ENCODE assay signal across 20 cellular contexts in the genomic region with DNA sequence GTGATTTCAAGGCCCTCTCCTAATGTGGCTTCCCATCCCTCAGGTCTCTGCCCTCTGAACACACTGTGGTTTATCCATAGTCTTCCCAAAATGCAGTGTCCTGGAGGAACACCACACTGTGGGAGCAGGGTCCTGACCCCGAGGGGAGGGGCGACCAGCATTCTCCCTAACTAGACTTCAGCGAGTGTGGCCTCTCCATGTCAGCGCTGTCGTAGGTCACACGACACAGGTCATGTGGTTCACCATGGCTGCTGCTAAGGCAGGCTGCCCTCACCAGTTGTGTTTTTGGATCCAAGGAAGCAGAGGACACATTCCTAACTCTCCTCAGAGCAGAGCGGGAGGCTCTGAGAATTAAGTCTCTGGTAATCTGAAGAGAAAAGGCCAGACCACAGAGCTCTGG.
DNase-seq lines count a peak whose midpoint lies in the region; ATAC-seq and TF ChIP-seq lines count a peak whose summit lies in the region.
"Had no signal": no experiment of that assay in that cellular context is flagged by ENCODE, and none has a peak within 500 bp of the region (broad histone marks: within the 10 kb centered on the region; RNA-seq: fewer than 3 reads in every experiment).

No MANE protein-coding gene starts in this region.

- no peak for ATAC-seq in stimulated activated naive B cell treated with anti-CD40 and anti-IgM and Interleukin-4, amounts not matched to agents 10 μg/mL and 1 μg/mL and 100 μg/mL, for 72 hours (replicated peaks)
- ATAC-seq in HG03196 (IDR thresholded peaks at IDR 0.05; ENCODE audit: unreplicated experiment) = no peak
- ATAC-seq: esophagus mucosa, HepG2 had no signal

- DNase-seq in T-helper 2 cell treated with Interferon-gamma antibody and Interleukin-4, amounts not matched to agents 5 μg/mL and 100 μg/mL, for 36 hours (ENCODE audit: low spot score) = no peak
- DNase-seq in T-helper 2 cell (no peak), brain microvascular endothelial cell (no peak), CD1c-positive myeloid dendritic cell (ENCODE audit: extremely low spot score) (no peak)
- no peak for DNase-seq in stimulated activated naive B cell treated with anti-CD40 and anti-IgM and Interleukin-4, amounts not matched to agents 10 μg/mL and 1 μg/mL and 100 μg/mL, for 72 hours
- no peak for DNase-seq in stimulated activated CD4-positive, alpha-beta T cell treated with anti-CD3 and anti-CD28 coated beads, Interleukin-4, amount 100 ng/mL, for 4 hours
- DNase-seq: 8988T; activated CD4-positive, alpha-beta T cell treated with anti-CD3 and anti-CD28 coated beads, Interleukin-2, amount 50 U/mL, for 1 hour; amniotic stem cell; CD4-positive, CD25-positive, alpha-beta regulatory T cell; hypothalamus; kidney glomerular epithelial cell; MM.1S; NCI-H187 treated with DMSO at 0.1 percent for 48 hours; NCI-H510A had no signal

- H3K27me3 Mint-ChIP-seq in T-helper 2 cell treated with Interferon-gamma antibody and Interleukin-4, amounts not matched to agents 5 μg/mL and 100 μg/mL, for 36 hours (ENCODE audit: low read depth) = no peaks in the 10 kb centered on the region
- no peaks in the 10 kb centered on the region for H3K27me3 Mint-ChIP-seq in nephron (ENCODE audit: low read depth)
- H3K27me3 Mint-ChIP-seq in stimulated activated naive B cell treated with anti-CD40 and anti-IgM and Interleukin-4, amounts not matched to agents 10 μg/mL and 1 μg/mL and 100 μg/mL, for 72 hours = no peaks in the 10 kb centered on the region
- H3K27me3 Mint-ChIP-seq: CD4-positive, CD25-positive, alpha-beta regulatory T cell had no signal

- peaks cover 69% of the 10 kb centered on the region for H3K36me3 ChIP-seq in brain microvascular endothelial cell (replicated peaks)

- H3K27ac ChIP-seq in brain microvascular endothelial cell = peak overlapping the region; percentile 94

- H3K36me3 Mint-ChIP-seq in T-helper 2 cell treated with Interferon-gamma antibody and Interleukin-4, amounts not matched to agents 5 μg/mL and 100 μg/mL, for 36 hours (ENCODE audit: low read depth) = peaks cover 38% of the 10 kb centered on the region
- H3K36me3 Mint-ChIP-seq in nephron (ENCODE audit: low read depth) = peaks cover 55% of the 10 kb centered on the region
- H3K36me3 Mint-ChIP-seq in stimulated activated naive B cell treated with anti-CD40 and anti-IgM and Interleukin-4, amounts not matched to agents 10 μg/mL and 1 μg/mL and 100 μg/mL, for 72 hours = peaks cover 29 to 46% of the 10 kb centered on the region in 2 donors

- no peaks in the 10 kb centered on the region for H3K27me3 ChIP-seq in brain microvascular endothelial cell (replicated peaks)

- in situ Hi-C loops in brain microvascular endothelial cell (cut with HindIII; ENCODE audit: low pct_ligation_motif_present, low sequenced_read_pairs) = no loop called here

- no peak overlapping the region for H3K4me3 Mint-ChIP-seq in T-helper 2 cell treated with Interferon-gamma antibody and Interleukin-4, amounts not matched to agents 5 μg/mL and 100 μg/mL, for 36 hours
- H3K4me3 Mint-ChIP-seq in nephron = no peak overlapping the region
- no peak overlapping the region for H3K4me3 Mint-ChIP-seq in stimulated activated naive B cell treated with anti-CD40 and anti-IgM and Interleukin-4, amounts not matched to agents 10 μg/mL and 1 μg/mL and 100 μg/mL, for 72 hours
- H3K4me3 Mint-ChIP-seq: CD4-positive, CD25-positive, alpha-beta regulatory T cell had no signal

- H3K4me3 ChIP-seq in brain microvascular endothelial cell (ENCODE audit: low read depth, low read length) = no peak overlapping the region
- H3K4me3 ChIP-seq: coronary artery had no signal

- TF ChIP-seq CTCF in brain microvascular endothelial cell (IDR thresholded peaks at IDR 0.05; ENCODE audit: low read depth, low read length, missing control alignments) = no peak
- TF ChIP-seq CTCF in nephron (IDR thresholded peaks at IDR 0.05; ENCODE audit: unreplicated experiment in 3 of 3) = no peak

- H3K9me3 Mint-ChIP-seq in T-helper 2 cell treated with Interferon-gamma antibody and Interleukin-4, amounts not matched to agents 5 μg/mL and 100 μg/mL, for 36 hours = no peaks in the 10 kb centered on the region
- H3K9me3 Mint-ChIP-seq in nephron = no peaks in the 10 kb centered on the region
- no peaks in the 10 kb centered on the region for H3K9me3 Mint-ChIP-seq in stimulated activated naive B cell treated with anti-CD40 and anti-IgM and Interleukin-4, amounts not matched to agents 10 μg/mL and 1 μg/mL and 100 μg/mL, for 72 hours
- H3K9me3 Mint-ChIP-seq: CD4-positive, CD25-positive, alpha-beta regulatory T cell had no signal

- peaks cover 2% of the 10 kb centered on the region for H3K4me1 Mint-ChIP-seq in T-helper 2 cell treated with Interferon-gamma antibody and Interleukin-4, amounts not matched to agents 5 μg/mL and 100 μg/mL, for 36 hours (ENCODE audit: low read depth)
- H3K4me1 Mint-ChIP-seq in nephron = peaks cover 64% of the 10 kb centered on the region
- peaks cover 5 to 7% of the 10 kb centered on the region in 2 donors for H3K4me1 Mint-ChIP-seq in stimulated activated naive B cell treated with anti-CD40 and anti-IgM and Interleukin-4, amounts not matched to agents 10 μg/mL and 1 μg/mL and 100 μg/mL, for 72 hours

- peak overlapping the region; percentile 15 for H3K27ac Mint-ChIP-seq in T-helper 2 cell treated with Interferon-gamma antibody and Interleukin-4, amounts not matched to agents 5 μg/mL and 100 μg/mL, for 36 hours
- peak overlapping the region in 2 of 3 experiments; percentile 85 to 99 for H3K27ac Mint-ChIP-seq in nephron
- peak overlapping the region; percentile 42 for H3K27ac Mint-ChIP-seq in stimulated activated naive B cell treated with anti-CD40 and anti-IgM and Interleukin-4, amounts not matched to agents 10 μg/mL and 1 μg/mL and 100 μg/mL, for 72 hours

Comparison
In these comparisons a context has a peak if more than half of its experiments do, and no peak if none do; other contexts are left out.
1. H3K27ac Mint-ChIP-seq: peak in every context shown above with its lines; median percentile 92 in nephron; 42 in stimulated activated naive B cell treated with anti-CD40 and anti-IgM and Interleukin-4, amounts not matched to agents 10 μg/mL and 1 μg/mL and 100 μg/mL, for 72 hours; 15 in T-helper 2 cell treated with Interferon-gamma antibody and Interleukin-4, amounts not matched to agents 5 μg/mL and 100 μg/mL, for 36 hours.